18 cellular contexts compared by ENCODE assay signal in genomic region chr16:89425523-89425922, GRCh38.
DNase-seq lines count a peak whose midpoint lies in the region; ATAC-seq and TF ChIP-seq lines count a peak whose summit lies in the region.
"Had no signal": no experiment of that assay in that cellular context is flagged by ENCODE, and none has a peak within 500 bp of the region (broad histone marks: within the 10 kb centered on the region; RNA-seq: fewer than 3 reads in every experiment).

No MANE protein-coding gene starts in this region.

- H3K36me3 Mint-ChIP-seq in H9 (ENCODE audit: insufficient read depth in 1 of 3, low read depth in 3 of 3) = peaks cover 0 to 2% (median 0%) of the 10 kb centered on the region in 3 experiments; a peak in 5 of 7 replicates
- H3K36me3 Mint-ChIP-seq in activated naive CD8-positive, alpha-beta T cell treated with anti-CD3 and anti-CD28 coated beads, Interleukin-2, amount 50 U/mL, for 24 hours (ENCODE audit: low read depth) = peaks cover 46% of the 10 kb centered on the region
- H3K36me3 Mint-ChIP-seq in activated CD8-positive, alpha-beta memory T cell treated with anti-CD3 and anti-CD28 coated beads, Interleukin-2, amount 10 ng/mL, durations not matched to agents 7 days and 5 days = peaks cover 35% of the 10 kb centered on the region

- H3K4ac ChIP-seq in H9 (ENCODE audit: low read depth, low read length) (no peak overlapping the region), trophoblast cell (ENCODE audit: low read depth, low read length) (peak overlapping the region; percentile 3)

- H3K79me1 ChIP-seq in H9 (ENCODE audit: insufficient read depth, low read depth, low read length, poor library complexity, severe bottlenecking) (peaks cover 5% of the 10 kb centered on the region), trophoblast cell (ENCODE audit: low read length) (no peaks in the 10 kb centered on the region)

- no peak overlapping the region for H4K8ac ChIP-seq in H9 (replicated peaks; ENCODE audit: insufficient read length, low read depth, low read length)
- H4K8ac ChIP-seq in trophoblast cell (ENCODE audit: low read depth, low read length) = no peak overlapping the region

- H3K14ac ChIP-seq in H9 (ENCODE audit: insufficient read depth, low read length) (no peak overlapping the region), trophoblast cell (ENCODE audit: low read length) (no peak overlapping the region)

- H3K9me3 ChIP-seq in right atrium auricular region = no peaks in the 10 kb centered on the region
- no peaks in the 10 kb centered on the region for H3K9me3 ChIP-seq in H9 (ENCODE audit: control insufficient read depth, low read depth, low read length)
- H3K9me3 ChIP-seq in trophoblast cell (ENCODE audit: insufficient read depth, low read depth, low read length) = no peaks in the 10 kb centered on the region
- H3K9me3 ChIP-seq: sigmoid colon, SJCRH30 had no signal

- H3K18ac ChIP-seq in H9 (ENCODE audit: insufficient read length, low read depth, low read length) (no peak overlapping the region), trophoblast cell (ENCODE audit: low read length) (no peak overlapping the region)

- H4K12ac ChIP-seq in trophoblast cell (ENCODE audit: low read depth, low read length) = no peak overlapping the region

- H3K23me2 ChIP-seq in H9 (ENCODE audit: insufficient read length, low read depth, low read length, poor library complexity, severe bottlenecking) = no peaks in the 10 kb centered on the region

- H4K20me1 ChIP-seq in H9 (ENCODE audit: control insufficient read depth, insufficient read depth, insufficient read length) = no peaks in the 10 kb centered on the region

- H3K9ac ChIP-seq in H9 (ENCODE audit: extremely low read depth, insufficient read length, low read length) (no peak overlapping the region), trophoblast cell (ENCODE audit: low read length) (no peak overlapping the region)

- H2BK120ac ChIP-seq in H9 (ENCODE audit: low read depth, low read length, poor library complexity, severe bottlenecking) = no peak overlapping the region
- H2BK120ac ChIP-seq in trophoblast cell (ENCODE audit: insufficient read depth, low read length, poor library complexity) = no peak overlapping the region

- H3K27me3 ChIP-seq in right atrium auricular region (no peaks in the 10 kb centered on the region), H9 (ENCODE audit: insufficient read depth, low read length) (no peaks in the 10 kb centered on the region), trophoblast cell (ENCODE audit: insufficient read depth, low read length) (no peaks in the 10 kb centered on the region)
- H3K27me3 ChIP-seq: foreskin keratinocyte, sigmoid colon, SJCRH30 had no signal

- H3K4me1 ChIP-seq in right atrium auricular region (peaks cover 0 to 54% of the 10 kb centered on the region in 2 donors), H9 (ENCODE audit: insufficient read depth, low read length) (peaks cover 8% of the 10 kb centered on the region; the same call in 1 of the 2 replicates), trophoblast cell (ENCODE audit: control insufficient read depth in 1 of 2, insufficient read depth in 2 of 2, low read length in 2 of 2) (peaks cover 9 to 12% of the 10 kb centered on the region in 2 experiments)
- H3K4me1 ChIP-seq: foreskin keratinocyte had no signal

- H3K27ac ChIP-seq in right atrium auricular region = no peak overlapping the region
- no peak overlapping the region for H3K27ac ChIP-seq in H9 (ENCODE audit: insufficient read length, low read depth, low read length)
- H3K27ac ChIP-seq in trophoblast cell (ENCODE audit: low read depth, low read length) = no peak overlapping the region
- H3K27ac ChIP-seq: foreskin keratinocyte, sigmoid colon, SJCRH30 had no signal

- H3K4me3 Mint-ChIP-seq in H9 = no peak overlapping the region
- no peak overlapping the region for H3K4me3 Mint-ChIP-seq in activated naive CD8-positive, alpha-beta T cell treated with anti-CD3 and anti-CD28 coated beads, Interleukin-2, amount 50 U/mL, for 24 hours
- H3K4me3 Mint-ChIP-seq in activated CD8-positive, alpha-beta memory T cell treated with anti-CD3 and anti-CD28 coated beads, Interleukin-2, amount 10 ng/mL, durations not matched to agents 7 days and 5 days = no peak overlapping the region

- no peak overlapping the region for H3T11ph ChIP-seq in H9 (ENCODE audit: low read length)

- no CpG with 5 or more reads among the region's 10 CpGs for WGBS in H9 (ENCODE audit: extremely low coverage, insufficient read length, low lambda C conversion rate)
- WGBS in trophoblast cell (ENCODE audit: extremely low coverage, insufficient coverage, insufficient read length) = no CpG with 5 or more reads among the region's 10 CpGs

- H3K4me2 ChIP-seq in H9 (ENCODE audit: insufficient read depth, insufficient read length, low read length) = no peak overlapping the region
- H3K4me2 ChIP-seq in trophoblast cell (ENCODE audit: low read length) = no peak overlapping the region

- no peaks in the 10 kb centered on the region for H3K36me3 ChIP-seq in right atrium auricular region
- H3K36me3 ChIP-seq in trophoblast cell (ENCODE audit: control insufficient read depth in 1 of 2, insufficient read depth in 2 of 2, low read length in 2 of 2) = peaks cover 0 to 3% of the 10 kb centered on the region in 2 experiments
- H3K36me3 ChIP-seq: sigmoid colon had no signal

- H3K9me3 Mint-ChIP-seq in H9 = 0 out of 5 replicates have a peak, but pooled peaks cover 0 to under 1% of the 10 kb centered on the region in 2 experiments
- H3K9me3 Mint-ChIP-seq in activated naive CD8-positive, alpha-beta T cell treated with anti-CD3 and anti-CD28 coated beads, Interleukin-2, amount 50 U/mL, for 24 hours = no peaks in the 10 kb centered on the region
- H3K9me3 Mint-ChIP-seq in activated CD8-positive, alpha-beta memory T cell treated with anti-CD3 and anti-CD28 coated beads, Interleukin-2, amount 10 ng/mL, durations not matched to agents 7 days and 5 days (ENCODE audit: low read depth) = no peaks in the 10 kb centered on the region

- H4K5ac ChIP-seq in H9 (ENCODE audit: insufficient read length, low read depth, low read length) = no peak overlapping the region

- no peak overlapping the region for H3K56ac ChIP-seq in H9 (ENCODE audit: insufficient read length, low read depth, low read length)

- peaks cover 44 to 46% of the 10 kb centered on the region in 2 experiments for H3K4me1 Mint-ChIP-seq in H9
- peaks cover 63% of the 10 kb centered on the region for H3K4me1 Mint-ChIP-seq in activated naive CD8-positive, alpha-beta T cell treated with anti-CD3 and anti-CD28 coated beads, Interleukin-2, amount 50 U/mL, for 24 hours
- peaks cover 62% of the 10 kb centered on the region for H3K4me1 Mint-ChIP-seq in activated CD8-positive, alpha-beta memory T cell treated with anti-CD3 and anti-CD28 coated beads, Interleukin-2, amount 10 ng/mL, durations not matched to agents 7 days and 5 days

- no peak overlapping the region for H2BK15ac ChIP-seq in H9 (ENCODE audit: low read depth, low read length)

- no peak overlapping the region for H3K4me3 ChIP-seq in right atrium auricular region
- no peak overlapping the region for H3K4me3 ChIP-seq in trophoblast cell (ENCODE audit: low read depth, low read length)
- H3K4me3 ChIP-seq: sigmoid colon, SJCRH30 had no signal

- H2BK5ac ChIP-seq in H9 (ENCODE audit: insufficient read length, low read length) = no peak overlapping the region
- H2BK5ac ChIP-seq in trophoblast cell (ENCODE audit: low read depth, low read length, poor library complexity) = no peak overlapping the region

- H2BK12ac ChIP-seq in H9 (ENCODE audit: insufficient read length, low read depth, low read length) (no peak overlapping the region), trophoblast cell (ENCODE audit: low read length) (no peak overlapping the region)

- CTCF ChIA-PET in activated CD8-positive, alpha-beta memory T cell treated with anti-CD3 and anti-CD28 coated beads, Interleukin-2, amount 10 ng/mL, durations not matched to agents 7 days and 5 days (lab: Charles Lee) = no interaction called here

- H3K23ac ChIP-seq in H9 (ENCODE audit: insufficient read length, low read depth, low read length) (no peak overlapping the region), trophoblast cell (ENCODE audit: low read length) (no peak overlapping the region)

- no peak for ATAC-seq in left cardiac atrium
- no peak for ATAC-seq in activated naive CD8-positive, alpha-beta T cell treated with anti-CD3 and anti-CD28 coated beads, Interleukin-2, amount 50 U/mL, for 24 hours
- no peak for ATAC-seq in activated CD8-positive, alpha-beta memory T cell treated with anti-CD3 and anti-CD28 coated beads, Interleukin-2, amount 10 ng/mL, durations not matched to agents 7 days and 5 days
- ATAC-seq: foreskin keratinocyte, left colon, PC-3 had no signal

- H2AFZ ChIP-seq in H9 (ENCODE audit: low read length) = no peak overlapping the region
- no peak overlapping the region for H2AFZ ChIP-seq in trophoblast cell (ENCODE audit: insufficient read depth, low read length, poor library complexity)

- H3K27me3 Mint-ChIP-seq in H9 (ENCODE audit: low read depth) = no peaks in the 10 kb centered on the region
- H3K27me3 Mint-ChIP-seq in activated naive CD8-positive, alpha-beta T cell treated with anti-CD3 and anti-CD28 coated beads, Interleukin-2, amount 50 U/mL, for 24 hours = peaks cover 3% of the 10 kb centered on the region
- no peaks in the 10 kb centered on the region for H3K27me3 Mint-ChIP-seq in activated CD8-positive, alpha-beta memory T cell treated with anti-CD3 and anti-CD28 coated beads, Interleukin-2, amount 10 ng/mL, durations not matched to agents 7 days and 5 days

- intact Hi-C loops in left cardiac atrium (cut with DNase I) = no loop called here

- DNase-seq in left cardiac atrium (peak; percentile 9), right atrium auricular region (ENCODE audit: low spot score) (no peak), H9 (no peak), trophoblast cell (no peak), SW 1271 (lab: John Stamatoyannopoulos, UW) (no peak), NCI-H446 (lab: John Stamatoyannopoulos, UW) (no peak)
- no peak for DNase-seq in activated naive CD8-positive, alpha-beta T cell treated with anti-CD3 and anti-CD28 coated beads, Interleukin-2, amount 50 U/mL, for 24 hours
- DNase-seq in activated CD8-positive, alpha-beta memory T cell treated with anti-CD3 and anti-CD28 coated beads, Interleukin-2, amount 10 ng/mL, durations not matched to agents 7 days and 5 days = no peak
- DNase-seq: activated CD4-positive, alpha-beta T cell treated with anti-CD3 and anti-CD28 coated beads, Interleukin-2, amount 50 U/mL, for 4 hours; activated effector memory CD4-positive, alpha-beta T cell treated with Interleukin-2 at 50 U/mL for 16 hours; aorta; foreskin keratinocyte; left colon; NCI-H526 treated with DMSO at 0.1 percent for 48 hours; PC-3; sigmoid colon; SJCRH30; stimulated activated CD4-positive, alpha-beta T cell treated with anti-CD3 and anti-CD28 coated beads, Interleukin-2, amount 100 ng/mL, for 24 hours had no signal

- peak overlapping the region; percentile 17 to 55 (median 34); a peak in 1 of 7 replicates for H3K27ac Mint-ChIP-seq in H9
- H3K27ac Mint-ChIP-seq in activated naive CD8-positive, alpha-beta T cell treated with anti-CD3 and anti-CD28 coated beads, Interleukin-2, amount 50 U/mL, for 24 hours = peak overlapping the region; percentile 72
- H3K27ac Mint-ChIP-seq in activated CD8-positive, alpha-beta memory T cell treated with anti-CD3 and anti-CD28 coated beads, Interleukin-2, amount 10 ng/mL, durations not matched to agents 7 days and 5 days = no peak overlapping the region

- TF ChIP-seq CTCF in right atrium auricular region (IDR thresholded peaks at IDR 0.05) (no peak), H9 (conservative IDR thresholded peaks at IDR 0.05) (no peak)

- no peak overlapping the region for H2BK20ac ChIP-seq in H9 (ENCODE audit: low read depth, low read length, poor library complexity, severe bottlenecking)

- peaks cover 65% of the 10 kb centered on the region for H3K79me2 ChIP-seq in H9 (ENCODE audit: insufficient read depth, low read length)
- H3K79me2 ChIP-seq in trophoblast cell (ENCODE audit: control insufficient read depth, insufficient read depth, low read length, poor library complexity) = peaks cover 11% of the 10 kb centered on the region

- no peak overlapping the region for H4K91ac ChIP-seq in H9 (ENCODE audit: insufficient read length, low read depth, low read length)
- H4K91ac ChIP-seq in trophoblast cell (ENCODE audit: low read depth, low read length) = no peak overlapping the region

- H2AK5ac ChIP-seq in H9 (ENCODE audit: insufficient read length, low read length) (no peak overlapping the region), trophoblast cell (ENCODE audit: low read length) (no peak overlapping the region)
